1 cellular context compared by ENCODE assay signal in the genomic region with DNA sequence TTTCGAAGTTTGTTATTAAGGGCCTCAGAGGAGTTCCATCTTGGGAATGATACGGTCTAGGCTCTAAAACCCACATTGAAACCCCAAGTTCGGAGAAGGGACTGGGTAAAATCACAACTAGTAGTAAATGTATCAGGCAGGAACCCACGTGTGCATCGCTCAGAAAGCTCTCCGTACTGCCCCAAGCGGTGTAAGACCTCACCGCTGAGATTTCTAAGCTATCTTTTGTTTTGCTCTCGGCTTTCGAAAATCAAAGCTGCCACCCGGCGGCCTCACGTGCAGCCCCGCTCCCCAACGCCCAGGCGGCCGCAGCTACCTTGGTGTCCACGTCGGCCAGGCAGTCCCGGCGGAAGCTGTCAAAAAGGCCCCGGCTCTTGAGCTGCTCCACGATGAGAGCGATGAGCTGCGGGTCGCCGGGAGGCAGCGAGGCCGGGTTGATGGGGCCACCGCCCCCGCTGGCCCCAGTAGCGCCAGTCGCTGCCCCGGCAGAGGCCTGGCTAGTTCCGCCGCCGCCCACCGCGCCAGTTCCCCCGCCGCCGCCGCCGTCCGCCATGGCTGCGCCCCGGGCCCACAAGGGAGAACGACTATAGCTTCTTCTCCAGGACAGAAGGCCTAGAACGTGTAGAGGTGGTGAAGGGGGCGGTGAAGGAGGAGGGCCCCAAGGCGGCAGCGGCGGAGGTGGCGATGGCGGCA.
TF ChIP-seq lines count a peak whose summit lies in the region.

No MANE protein-coding gene starts in this region.

TF ChIP-seq in GM23338, 12 proteins besides CTCF, POLR2A, EP300 and RAD21 (continued from another document):
- TF ChIP-seq, protein P1, sequence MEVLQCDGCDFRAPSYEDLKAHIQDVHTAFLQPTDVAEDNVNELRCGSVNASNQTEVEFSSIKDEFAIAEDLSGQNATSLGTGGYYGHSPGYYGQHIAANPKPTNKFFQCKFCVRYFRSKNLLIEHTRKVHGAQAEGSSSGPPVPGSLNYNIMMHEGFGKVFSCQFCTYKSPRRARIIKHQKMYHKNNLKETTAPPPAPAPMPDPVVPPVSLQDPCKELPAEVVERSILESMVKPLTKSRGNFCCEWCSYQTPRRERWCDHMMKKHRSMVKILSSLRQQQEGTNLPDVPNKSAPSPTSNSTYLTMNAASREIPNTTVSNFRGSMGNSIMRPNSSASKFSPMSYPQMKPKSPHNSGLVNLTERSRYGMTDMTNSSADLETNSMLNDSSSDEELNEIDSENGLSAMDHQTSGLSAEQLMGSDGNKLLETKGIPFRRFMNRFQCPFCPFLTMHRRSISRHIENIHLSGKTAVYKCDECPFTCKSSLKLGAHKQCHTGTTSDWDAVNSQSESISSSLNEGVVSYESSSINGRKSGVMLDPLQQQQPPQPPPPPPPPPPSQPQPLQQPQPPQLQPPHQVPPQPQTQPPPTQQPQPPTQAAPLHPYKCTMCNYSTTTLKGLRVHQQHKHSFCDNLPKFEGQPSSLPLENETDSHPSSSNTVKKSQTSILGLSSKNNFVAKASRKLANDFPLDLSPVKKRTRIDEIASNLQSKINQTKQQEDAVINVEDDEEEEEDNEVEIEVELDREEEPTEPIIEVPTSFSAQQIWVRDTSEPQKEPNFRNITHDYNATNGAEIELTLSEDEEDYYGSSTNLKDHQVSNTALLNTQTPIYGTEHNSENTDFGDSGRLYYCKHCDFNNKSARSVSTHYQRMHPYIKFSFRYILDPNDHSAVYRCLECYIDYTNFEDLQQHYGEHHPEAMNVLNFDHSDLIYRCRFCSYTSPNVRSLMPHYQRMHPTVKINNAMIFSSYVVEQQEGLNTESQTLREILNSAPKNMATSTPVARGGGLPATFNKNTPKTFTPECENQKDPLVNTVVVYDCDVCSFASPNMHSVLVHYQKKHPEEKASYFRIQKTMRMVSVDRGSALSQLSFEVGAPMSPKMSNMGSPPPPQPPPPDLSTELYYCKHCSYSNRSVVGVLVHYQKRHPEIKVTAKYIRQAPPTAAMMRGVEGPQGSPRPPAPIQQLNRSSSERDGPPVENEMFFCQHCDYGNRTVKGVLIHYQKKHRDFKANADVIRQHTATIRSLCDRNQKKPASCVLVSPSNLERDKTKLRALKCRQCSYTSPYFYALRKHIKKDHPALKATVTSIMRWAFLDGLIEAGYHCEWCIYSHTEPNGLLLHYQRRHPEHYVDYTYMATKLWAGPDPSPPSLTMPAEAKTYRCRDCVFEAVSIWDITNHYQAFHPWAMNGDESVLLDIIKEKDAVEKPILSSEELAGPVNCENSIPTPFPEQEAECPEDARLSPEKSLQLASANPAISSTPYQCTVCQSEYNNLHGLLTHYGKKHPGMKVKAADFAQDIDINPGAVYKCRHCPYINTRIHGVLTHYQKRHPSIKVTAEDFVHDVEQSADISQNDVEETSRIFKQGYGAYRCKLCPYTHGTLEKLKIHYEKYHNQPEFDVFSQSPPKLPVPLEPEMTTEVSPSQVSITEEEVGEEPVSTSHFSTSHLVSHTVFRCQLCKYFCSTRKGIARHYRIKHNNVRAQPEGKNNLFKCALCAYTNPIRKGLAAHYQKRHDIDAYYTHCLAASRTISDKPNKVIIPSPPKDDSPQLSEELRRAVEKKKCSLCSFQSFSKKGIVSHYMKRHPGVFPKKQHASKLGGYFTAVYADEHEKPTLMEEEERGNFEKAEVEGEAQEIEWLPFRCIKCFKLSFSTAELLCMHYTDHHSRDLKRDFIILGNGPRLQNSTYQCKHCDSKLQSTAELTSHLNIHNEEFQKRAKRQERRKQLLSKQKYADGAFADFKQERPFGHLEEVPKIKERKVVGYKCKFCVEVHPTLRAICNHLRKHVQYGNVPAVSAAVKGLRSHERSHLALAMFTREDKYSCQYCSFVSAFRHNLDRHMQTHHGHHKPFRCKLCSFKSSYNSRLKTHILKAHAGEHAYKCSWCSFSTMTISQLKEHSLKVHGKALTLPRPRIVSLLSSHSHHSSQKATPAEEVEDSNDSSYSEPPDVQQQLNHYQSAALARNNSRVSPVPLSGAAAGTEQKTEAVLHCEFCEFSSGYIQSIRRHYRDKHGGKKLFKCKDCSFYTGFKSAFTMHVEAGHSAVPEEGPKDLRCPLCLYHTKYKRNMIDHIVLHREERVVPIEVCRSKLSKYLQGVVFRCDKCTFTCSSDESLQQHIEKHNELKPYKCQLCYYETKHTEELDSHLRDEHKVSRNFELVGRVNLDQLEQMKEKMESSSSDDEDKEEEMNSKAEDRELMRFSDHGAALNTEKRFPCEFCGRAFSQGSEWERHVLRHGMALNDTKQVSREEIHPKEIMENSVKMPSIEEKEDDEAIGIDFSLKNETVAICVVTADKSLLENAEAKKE (CRISPR knock-in tag; IDR thresholded peaks at IDR 0.05): no peak
- TF ChIP-seq ZNF331 (CRISPR knock-in tag; IDR thresholded peaks at IDR 0.05; ENCODE audit: low read depth): no peak
